Comparison of ENCODE assay signal across 1 cellular context in genomic region chr19:58398087-58398486, GRCh38.
TF ChIP-seq lines count a peak whose summit lies in the region.

No MANE protein-coding gene starts in this region.

TF ChIP-seq in K562, 482 proteins besides CTCF, POLR2A, EP300 and RAD21:
- no peak for TF ChIP-seq CREB1 (IDR thresholded peaks at IDR 0.05)
- TF ChIP-seq CREB1 (CRISPR knock-in tag; IDR thresholded peaks at IDR 0.05) = no peak
- TF ChIP-seq ZFP36 (IDR thresholded peaks at IDR 0.05; ENCODE audit: low read depth, low read length, partially characterized antibody) = peak; percentile 87
